ENCODE assay signal across 8 cellular contexts in the genomic region with DNA sequence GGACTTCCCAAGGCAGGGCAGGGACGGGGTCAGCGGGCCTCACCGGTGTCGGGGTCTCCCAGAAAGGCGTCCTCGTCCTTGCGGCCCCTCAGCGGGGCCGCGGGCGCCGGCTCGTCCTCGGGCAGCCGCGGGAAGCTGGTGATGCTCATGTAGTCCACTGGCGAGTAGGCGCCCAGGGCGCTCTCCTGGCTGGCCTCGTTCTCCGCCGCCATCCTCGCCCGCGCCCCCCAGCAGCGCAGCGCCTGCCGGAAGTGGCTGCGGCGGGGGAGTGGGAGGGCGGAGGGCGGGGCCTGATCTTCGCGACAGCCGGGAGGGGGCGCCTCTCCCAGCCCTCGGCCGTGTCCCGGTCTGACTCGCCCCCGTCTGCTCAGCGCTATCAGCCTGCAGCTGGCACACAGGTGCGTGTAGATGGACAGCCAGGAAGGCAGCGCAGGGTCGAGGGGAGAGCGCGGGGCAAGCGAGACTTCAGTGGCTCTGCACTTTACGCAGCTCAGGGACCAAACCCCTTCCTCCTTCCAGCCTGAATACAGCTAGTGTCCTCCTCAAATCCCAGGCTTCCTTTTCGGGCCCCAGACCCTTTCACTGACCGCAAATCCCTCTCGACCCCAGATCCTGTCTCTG. TPM values are rescaled to one million over a fixed set of nuclear protein-coding genes. Genes with fewer than 3 reads are reported as not detected.
A peak's percentile ranks its signal among the peaks of the same experiment; 100 is the strongest.
DNase-seq lines count a peak whose midpoint lies in the region; ATAC-seq and TF ChIP-seq lines count a peak whose summit lies in the region.

A gene with protein sequence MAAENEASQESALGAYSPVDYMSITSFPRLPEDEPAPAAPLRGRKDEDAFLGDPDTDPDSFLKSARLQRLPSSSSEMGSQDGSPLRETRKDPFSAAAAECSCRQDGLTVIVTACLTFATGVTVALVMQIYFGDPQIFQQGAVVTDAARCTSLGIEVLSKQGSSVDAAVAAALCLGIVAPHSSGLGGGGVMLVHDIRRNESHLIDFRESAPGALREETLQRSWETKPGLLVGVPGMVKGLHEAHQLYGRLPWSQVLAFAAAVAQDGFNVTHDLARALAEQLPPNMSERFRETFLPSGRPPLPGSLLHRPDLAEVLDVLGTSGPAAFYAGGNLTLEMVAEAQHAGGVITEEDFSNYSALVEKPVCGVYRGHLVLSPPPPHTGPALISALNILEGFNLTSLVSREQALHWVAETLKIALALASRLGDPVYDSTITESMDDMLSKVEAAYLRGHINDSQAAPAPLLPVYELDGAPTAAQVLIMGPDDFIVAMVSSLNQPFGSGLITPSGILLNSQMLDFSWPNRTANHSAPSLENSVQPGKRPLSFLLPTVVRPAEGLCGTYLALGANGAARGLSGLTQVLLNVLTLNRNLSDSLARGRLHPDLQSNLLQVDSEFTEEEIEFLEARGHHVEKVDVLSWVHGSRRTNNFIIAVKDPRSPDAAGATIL (minus strand): TSS at position 253 of the 621 bp plus-strand sequence. CDS start 41 bp downstream, at position 212.

- intact Hi-C loops in spleen (cut with DNase I; ENCODE audit: low total_unique reads) = loop anchor here (5.0 kb wide), 1 partner anchor 85 kb away; a partner anchor contains a TSS

- H3K9me3 ChIP-seq in DOHH2 (ENCODE audit: control insufficient read depth, insufficient read depth, low read length) = no peaks in the 10 kb centered on the region
- H3K9me3 ChIP-seq in spleen = no peaks in the 10 kb centered on the region

- H3K4me3 ChIP-seq in DOHH2 (ENCODE audit: low read length) = peak within 1 kb of the TSS; percentile 54
- H3K4me3 ChIP-seq in cardiac fibroblast (replicated peaks in 1 of 2; ENCODE audit: low read depth in 2 of 2, low read length in 2 of 2) = peak within 1 kb of the TSS; percentile 58 to 66
- peak within 1 kb of the TSS; percentile 45 to 73 (median 54) for H3K4me3 ChIP-seq in spleen

- H4K20me1 ChIP-seq in DOHH2 (ENCODE audit: control insufficient read depth, insufficient read depth, low read depth, low read length) = no peaks in the 10 kb centered on the region

- H3K36me3 ChIP-seq in DOHH2 (ENCODE audit: control insufficient read depth, low read length) (no peaks in the 10 kb centered on the region), spleen (no peaks in the 10 kb centered on the region)

- TF ChIP-seq CTCF in DOHH2 (IDR thresholded peaks at IDR 0.05; ENCODE audit: low read depth, low read length, poor library complexity, severe bottlenecking) = peak; percentile 71
- peak; percentile 39 for TF ChIP-seq CTCF in cardiac fibroblast (IDR thresholded peaks at IDR 0.05; ENCODE audit: low read depth, low read length)
- peak; percentile 40 to 95 (median 82) for TF ChIP-seq CTCF in spleen (IDR thresholded peaks at IDR 0.05 in 8 of 11, conservative IDR thresholded peaks at IDR 0.05 in 3 of 11)

- peaks cover 45% of the 10 kb centered on the region for H3K27me3 ChIP-seq in DOHH2 (ENCODE audit: control insufficient read depth, low read length)
- no peaks in the 10 kb centered on the region for H3K27me3 ChIP-seq in spleen (replicated peaks in 1 of 7)

- TF ChIP-seq POLR2A in spleen (IDR thresholded peaks at IDR 0.05) = no peak

- H3F3A ChIP-seq in DOHH2 (ENCODE audit: control insufficient read depth, insufficient read depth) = no peaks in the 10 kb centered on the region

- peaks cover 33% of the 10 kb centered on the region for H3K4me1 ChIP-seq in DOHH2 (ENCODE audit: control insufficient read depth, low read length)
- peaks cover 19 to 65% (median 53%) of the 10 kb centered on the region in 6 donors for H3K4me1 ChIP-seq in spleen

- ATAC-seq in HG02763 (IDR thresholded peaks at IDR 0.05; ENCODE audit: unreplicated experiment) = peak; percentile 41
- no peak for ATAC-seq in GM21390 (IDR thresholded peaks at IDR 0.05; ENCODE audit: unreplicated experiment)

- H3K9me2 ChIP-seq in DOHH2 (replicated peaks; ENCODE audit: control insufficient read depth, low read length) = no peaks in the 10 kb centered on the region

- DNase-seq in NCI-H2196 (lab: John Stamatoyannopoulos, UW; ENCODE audit: unreplicated experiment) (peak; percentile 83), cardiac fibroblast (ENCODE audit: low read depth in 2 of 2) (peak; percentile 57 to 72), iris pigment epithelial cell (ENCODE audit: low read depth) (peak; percentile 65), spleen (peak; percentile 96)
- DNase-seq in activated CD4-positive, CD25-positive, alpha-beta regulatory T cell (lab: John Stamatoyannopoulos, UW) = peak; percentile 71 to 82 (median 79)

- H3K27ac ChIP-seq in DOHH2 (ENCODE audit: low read depth, low read length) = no peak within 1 kb of the TSS
- H3K27ac ChIP-seq in spleen = peak within 1 kb of the TSS in 7 of 8 donors; percentile 38 to 80 (median 62)

- 1 to 4% (median 2%) methylated on average over 16 to 52 of the region's 52 CpGs for WGBS in spleen, 5 donors

- H3K79me2 ChIP-seq in DOHH2 (ENCODE audit: control insufficient read depth, low read length) = no peaks in the 10 kb centered on the region

- H3K4me2 ChIP-seq in DOHH2 (ENCODE audit: low read length) = peak within 1 kb of the TSS; percentile 69

RNA-seq across cellular contexts. Expression of the gene that starts here (rescaled TPM):
- total RNA-seq in spleen = 10 to 100 TPM in 6 of 7 donors, 1 to 10 TPM in 1; 9.7 to 22.1 (median 13.0) TPM
- polyA plus RNA-seq in spleen = 10 to 100 TPM in 1 of 3 donors, 1 to 10 TPM in 2; 4.3 to 11.4 (median 5.7) TPM
